ENCODE assay signal across 18 cellular contexts in genomic region chr18:45342653-45343052, GRCh38.
A peak's percentile ranks its signal among the peaks of the same experiment; 100 is the strongest.
DNase-seq lines count a peak whose midpoint lies in the region; TF ChIP-seq lines count a peak whose summit lies in the region.
"Had no signal": no experiment of that assay in that cellular context is flagged by ENCODE, and none has a peak within 500 bp of the region (broad histone marks: within the 10 kb centered on the region; RNA-seq: fewer than 3 reads in every experiment).

No MANE protein-coding gene starts in this region.

- no peak overlapping the region for H4K5ac ChIP-seq in mesendoderm (ENCODE audit: low read length)

- H3K79me2 ChIP-seq in mesendoderm (ENCODE audit: control insufficient read depth, insufficient read depth, low read length) = no peaks in the 10 kb centered on the region
- no peaks in the 10 kb centered on the region for H3K79me2 ChIP-seq in trophoblast cell (ENCODE audit: control insufficient read depth, insufficient read depth, low read length, poor library complexity)
- H3K79me2 ChIP-seq in smooth muscle cell (ENCODE audit: low read depth) = no peaks in the 10 kb centered on the region
- H3K79me2 ChIP-seq in MM.1S (ENCODE audit: low read length) = no peaks in the 10 kb centered on the region

- H3K27me3 ChIP-seq in mesendoderm (ENCODE audit: insufficient read depth, low read length, poor library complexity) = no peaks in the 10 kb centered on the region
- no peaks in the 10 kb centered on the region for H3K27me3 ChIP-seq in trophoblast cell (ENCODE audit: insufficient read depth, low read length)
- no peaks in the 10 kb centered on the region for H3K27me3 ChIP-seq in smooth muscle cell (ENCODE audit: low read depth)
- no peaks in the 10 kb centered on the region for H3K27me3 ChIP-seq in MM.1S (replicated peaks; ENCODE audit: insufficient read depth, low read length)
- H3K27me3 ChIP-seq: BE2C, BLaER1 had no signal

- H2AFZ ChIP-seq in trophoblast cell (ENCODE audit: insufficient read depth, low read length, poor library complexity) (no peak overlapping the region), smooth muscle cell (ENCODE audit: low read depth) (peak overlapping the region; percentile 78), MM.1S (ENCODE audit: low read length) (no peak overlapping the region)

- H3K4me1 ChIP-seq in mesendoderm (ENCODE audit: control insufficient read depth, low read depth, low read length) (peaks cover 28% of the 10 kb centered on the region), trophoblast cell (ENCODE audit: control insufficient read depth in 1 of 2, insufficient read depth in 2 of 2, low read length in 2 of 2) (peaks cover 4% of the 10 kb centered on the region in 2 experiments), smooth muscle cell (ENCODE audit: low read depth) (no peaks in the 10 kb centered on the region), MM.1S (ENCODE audit: low read length) (no peaks in the 10 kb centered on the region)
- H3K4me1 ChIP-seq: BE2C, BLaER1, Caco-2 had no signal

- H4K12ac ChIP-seq in trophoblast cell (ENCODE audit: low read depth, low read length) = no peak overlapping the region

- H3K4ac ChIP-seq in mesendoderm (ENCODE audit: low read depth, low read length) = no peak overlapping the region
- no peak overlapping the region for H3K4ac ChIP-seq in trophoblast cell (ENCODE audit: low read depth, low read length)

- H4K8ac ChIP-seq in mesendoderm (ENCODE audit: low read depth, low read length) = no peak overlapping the region
- H4K8ac ChIP-seq in trophoblast cell (ENCODE audit: low read depth, low read length) = no peak overlapping the region

- no peaks in the 10 kb centered on the region for H3K79me1 ChIP-seq in mesendoderm (ENCODE audit: low read length)
- H3K79me1 ChIP-seq in trophoblast cell (ENCODE audit: low read length) = no peaks in the 10 kb centered on the region

- no peaks in the 10 kb centered on the region for H3K9me2 ChIP-seq in MM.1S (replicated peaks; ENCODE audit: insufficient read depth, low read length)

- WGBS in mesendoderm (ENCODE audit: extremely low coverage, insufficient coverage, low lambda C conversion rate) = no CpG with 5 or more reads among the region's 3 CpGs
- no CpG with 5 or more reads among the region's 3 CpGs for WGBS in trophoblast cell (ENCODE audit: extremely low coverage, insufficient coverage, insufficient read length)
- WGBS in smooth muscle cell (ENCODE audit: low lambda C conversion rate) = 93% methylated on average over 3 of the region's 3 CpGs

- no peak overlapping the region for H3K56ac ChIP-seq in mesendoderm (ENCODE audit: low read length)

- H2BK120ac ChIP-seq in mesendoderm (ENCODE audit: low read depth, low read length) (peak overlapping the region; percentile 15), trophoblast cell (ENCODE audit: insufficient read depth, low read length, poor library complexity) (no peak overlapping the region)

- no peak for DNase-seq in mesendoderm
- DNase-seq in trophoblast cell = no peak
- DNase-seq in smooth muscle cell (lab: John Stamatoyannopoulos, UW; ENCODE audit: unreplicated experiment) = no peak
- DNase-seq in MM.1S = no peak
- no peak for DNase-seq in HuH-7.5 (ENCODE audit: low spot score)
- no peak for DNase-seq in COR-L47 (lab: John Stamatoyannopoulos, UW)
- DNase-seq: 8988T; ACHN; BE2C; C1 segment of cervical spinal cord; Caco-2; Calu3; CD4-positive, alpha-beta memory T cell; CD4-positive, CD25-positive, alpha-beta regulatory T cell; CD8-positive, alpha-beta memory T cell; DMS79 treated with DMSO at 0.1 percent for 48 hours; GF-D8 had no signal

- H2AK5ac ChIP-seq in mesendoderm (ENCODE audit: low read length) (no peak overlapping the region), trophoblast cell (ENCODE audit: low read length) (no peak overlapping the region)

- H3K9me3 ChIP-seq in trophoblast cell (ENCODE audit: insufficient read depth, low read depth, low read length) (no peaks in the 10 kb centered on the region), smooth muscle cell (replicated peaks; ENCODE audit: low read depth) (no peaks in the 10 kb centered on the region), MM.1S (replicated peaks; ENCODE audit: insufficient read depth, low read length) (no peaks in the 10 kb centered on the region)
- H3K9me3 ChIP-seq: BE2C, BLaER1, Caco-2 had no signal

- no peak overlapping the region for H3K23ac ChIP-seq in mesendoderm (ENCODE audit: low read length)
- H3K23ac ChIP-seq in trophoblast cell (ENCODE audit: low read length) = no peak overlapping the region

- H3K27ac ChIP-seq in mesendoderm (ENCODE audit: low read depth, low read length) = no peak overlapping the region
- no peak overlapping the region for H3K27ac ChIP-seq in trophoblast cell (ENCODE audit: low read depth, low read length)
- H3K27ac ChIP-seq in smooth muscle cell (ENCODE audit: low read depth) = no peak overlapping the region
- no peak overlapping the region for H3K27ac ChIP-seq in MM.1S (ENCODE audit: low read length)
- H3K27ac ChIP-seq: BLaER1 had no signal

- H2BK12ac ChIP-seq in trophoblast cell (ENCODE audit: low read length) = no peak overlapping the region

- H3K14ac ChIP-seq in trophoblast cell (ENCODE audit: low read length) = peak overlapping the region; percentile 19

- H3F3A ChIP-seq in smooth muscle cell (ENCODE audit: low read depth) (no peaks in the 10 kb centered on the region), MM.1S (ENCODE audit: insufficient read depth, low read length) (no peaks in the 10 kb centered on the region)

- H3K36me3 ChIP-seq in mesendoderm (ENCODE audit: control insufficient read depth, insufficient read depth, low read length) (no peaks in the 10 kb centered on the region), trophoblast cell (ENCODE audit: control insufficient read depth in 1 of 2, insufficient read depth in 2 of 2, low read length in 2 of 2) (no peaks in the 10 kb centered on the region), smooth muscle cell (ENCODE audit: low read depth) (no peaks in the 10 kb centered on the region), MM.1S (replicated peaks; ENCODE audit: insufficient read depth, low read length) (no peaks in the 10 kb centered on the region)
- H3K36me3 ChIP-seq: BE2C, BLaER1 had no signal

- TF ChIP-seq CTCF in smooth muscle cell (IDR thresholded peaks at IDR 0.05; ENCODE audit: borderline replicate concordance, insufficient read depth, poor library complexity, severe bottlenecking) (no peak), MM.1S (IDR thresholded peaks at IDR 0.05; ENCODE audit: low read length) (no peak)

- H2BK5ac ChIP-seq in mesendoderm (ENCODE audit: low read length) = peak overlapping the region; percentile 1
- no peak overlapping the region for H2BK5ac ChIP-seq in trophoblast cell (ENCODE audit: low read depth, low read length, poor library complexity)

- H3K18ac ChIP-seq in mesendoderm (ENCODE audit: low read length) = peak overlapping the region; percentile 70
- no peak overlapping the region for H3K18ac ChIP-seq in trophoblast cell (ENCODE audit: low read length)

- H4K91ac ChIP-seq in trophoblast cell (ENCODE audit: low read depth, low read length) = peak overlapping the region; percentile 28

- H3K4me3 ChIP-seq in mesendoderm (ENCODE audit: low read length) = no peak overlapping the region
- no peak overlapping the region for H3K4me3 ChIP-seq in trophoblast cell (ENCODE audit: low read depth, low read length)
- no peak overlapping the region for H3K4me3 ChIP-seq in smooth muscle cell
- H3K4me3 ChIP-seq in MM.1S (ENCODE audit: low read length) = no peak overlapping the region
- H3K4me3 ChIP-seq: BLaER1 had no signal

- H2BK15ac ChIP-seq in mesendoderm (replicated peaks; ENCODE audit: low read depth) = peak overlapping the region; percentile 64

- H4K20me1 ChIP-seq in smooth muscle cell (ENCODE audit: low read depth) (no peaks in the 10 kb centered on the region), MM.1S (ENCODE audit: insufficient read depth, low read length) (no peaks in the 10 kb centered on the region)
- H4K20me1 ChIP-seq: BLaER1 had no signal

- H3K9ac ChIP-seq in mesendoderm (ENCODE audit: low read length) (no peak overlapping the region), trophoblast cell (ENCODE audit: low read length) (no peak overlapping the region), smooth muscle cell (ENCODE audit: low read depth) (no peak overlapping the region), MM.1S (ENCODE audit: low read length) (no peak overlapping the region)
- H3K9ac ChIP-seq: BLaER1 had no signal

- H3K4me2 ChIP-seq in mesendoderm (ENCODE audit: low read length) (no peak overlapping the region), trophoblast cell (ENCODE audit: low read length) (no peak overlapping the region), smooth muscle cell (no peak overlapping the region), MM.1S (ENCODE audit: low read depth, low read length) (no peak overlapping the region)
- H3K4me2 ChIP-seq: BLaER1 had no signal
